8 cellular contexts compared by ENCODE assay signal in the genomic region with DNA sequence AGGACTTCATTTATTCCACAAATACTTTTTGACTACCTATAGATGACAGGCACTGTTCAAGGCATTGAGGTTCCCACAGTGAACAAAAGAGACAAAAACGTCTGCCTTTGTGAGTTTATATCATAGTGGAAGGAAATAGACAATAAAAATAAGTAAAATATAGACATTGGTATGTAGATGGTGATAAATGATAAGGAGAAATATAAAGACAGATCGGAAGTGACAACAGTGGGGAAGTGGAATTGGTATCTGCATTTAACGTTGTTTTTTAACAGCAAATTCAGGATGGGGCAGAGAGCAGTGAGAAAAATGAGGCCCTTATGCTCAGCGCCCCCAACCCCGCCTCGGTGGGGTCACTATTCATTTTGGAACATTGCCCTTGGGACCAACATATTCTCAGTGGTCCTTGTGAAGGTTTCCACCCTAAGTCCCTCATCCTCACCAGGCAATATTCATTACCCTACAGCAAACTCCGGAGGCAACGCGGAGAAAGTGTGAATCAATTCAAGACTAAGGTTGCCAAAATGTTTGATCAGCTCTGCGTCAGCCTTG. TPM values are rescaled to one million over a fixed set of nuclear protein-coding genes. Genes with fewer than 3 reads are reported as not detected.
DNase-seq lines count a peak whose midpoint lies in the region; ATAC-seq and TF ChIP-seq lines count a peak whose summit lies in the region.

No MANE protein-coding gene starts in this region.

- intact Hi-C loops in A673 (cut with micrococcal nuclease; ENCODE audit: unreplicated experiment) (loop anchor here (2.0 to 10.0 kb wide), 3 partner anchors 50 to 522 kb away; no protein-coding TSS in a partner anchor), adrenal gland (cut with DNase I) (loop anchor here (5.0 to 10.0 kb wide), 2 partner anchors 172 to 245 kb away; no protein-coding TSS in a partner anchor)

- H4K91ac ChIP-seq in H9 (ENCODE audit: insufficient read length, low read depth, low read length): no peak overlapping the region

- H2AK5ac ChIP-seq in H9 (ENCODE audit: insufficient read length, low read length): no peak overlapping the region

- H3K9me3 ChIP-seq in A673 (ENCODE audit: low read depth, low read length, poor library complexity, severe bottlenecking) (no peaks in the 10 kb centered on the region), H9 (ENCODE audit: control insufficient read depth, low read depth, low read length) (no peaks in the 10 kb centered on the region), adrenal gland (replicated peaks in 1 of 3) (no peaks in the 10 kb centered on the region), lung (ENCODE audit: control insufficient read depth in 2 of 2, insufficient read depth in 1 of 2, low read length in 1 of 2) (no peaks in the 10 kb centered on the region)

- BruUV-seq in A673 (replicated peaks; lab: Mats Ljungman, UMichigan): TSS peak; percentile 86

- peak overlapping the region; percentile 92 for H3K4me2 ChIP-seq in H9 (ENCODE audit: insufficient read depth, insufficient read length, low read length)

- no peak overlapping the region for H2AFZ ChIP-seq in H9 (ENCODE audit: low read length)

- CTCF ChIA-PET in A673 (lab: Charles Lee): interaction anchor here (0.6 to 2.1 kb wide), 4 partner anchors 14 to 519 kb away, joined by 3 to 6 read pairs (median 3); no protein-coding TSS in a partner anchor

- no peak overlapping the region for H3K4ac ChIP-seq in H9 (ENCODE audit: low read depth, low read length)

- H2BK15ac ChIP-seq in H9 (ENCODE audit: low read depth, low read length): no peak overlapping the region

- H3K56ac ChIP-seq in H9 (ENCODE audit: insufficient read length, low read depth, low read length): no peak overlapping the region

- H3K27ac ChIP-seq in A673 (ENCODE audit: low read depth, low read length, poor library complexity, severe bottlenecking) (peak overlapping the region; percentile 70), H9 (ENCODE audit: insufficient read length, low read depth, low read length) (no peak overlapping the region), adrenal gland (peak overlapping the region; percentile 52 to 92 (median 87)), lung (ENCODE audit: low read depth in 1 of 2, low read length in 1 of 2) (peak overlapping the region; percentile 70 to 96), urinary bladder (ENCODE audit: low read depth) (no peak overlapping the region)

- H3K4me1 ChIP-seq in A673 (ENCODE audit: insufficient read depth, low read length, poor library complexity, severe bottlenecking) (peaks cover 19% of the 10 kb centered on the region), H9 (ENCODE audit: insufficient read depth, low read length) (no peaks in the 10 kb centered on the region), adrenal gland (replicated peaks in 1 of 2) (peaks cover 22 to 33% of the 10 kb centered on the region in 2 donors), lung (ENCODE audit: control insufficient read depth in 2 of 2, insufficient read depth in 2 of 2, low read length in 2 of 2) (peaks cover 6 to 10% of the 10 kb centered on the region in 2 donors), urinary bladder (ENCODE audit: insufficient read depth) (no peaks in the 10 kb centered on the region)

- WGBS in H9 (ENCODE audit: extremely low coverage, insufficient read length, low lambda C conversion rate): 100% methylated on average over 1 of the region's 10 CpGs
- 3 to 6% (median 4%) methylated on average over 10 of the region's 10 CpGs for WGBS in adrenal gland, 4 donors
- WGBS in lung, 2 donors: 2 to 4% methylated on average over 10 of the region's 10 CpGs
- WGBS in urinary bladder: 5% methylated on average over 10 of the region's 10 CpGs

- TF ChIP-seq CTCF in A673 (conservative IDR thresholded peaks at IDR 0.05; ENCODE audit: low read depth, low read length) (no peak), H9 (conservative IDR thresholded peaks at IDR 0.05) (no peak), adrenal gland (IDR thresholded peaks at IDR 0.05) (no peak), lung (IDR thresholded peaks at IDR 0.05; ENCODE audit: control extremely low read depth, extremely low read depth) (no peak)

- peaks cover 7% of the 10 kb centered on the region; the same call in 1 of the 2 replicates for H3K27me3 Mint-ChIP-seq in H9 (ENCODE audit: low read depth)

- H2BK5ac ChIP-seq in H9 (ENCODE audit: insufficient read length, low read length): no peak overlapping the region

- no peak for TF ChIP-seq POLR2A in adrenal gland (IDR thresholded peaks at IDR 0.05)

- peaks cover 23 to 31% (median 29%) of the 10 kb centered on the region in 3 experiments for H3K36me3 Mint-ChIP-seq in H9 (ENCODE audit: insufficient read depth in 1 of 3, low read depth in 3 of 3)

- no peak overlapping the region for H3K14ac ChIP-seq in H9 (ENCODE audit: insufficient read depth, low read length)

- peak overlapping the region; percentile 91 for H3K4me3 ChIP-seq in A673 (ENCODE audit: low read depth, low read length, poor library complexity, severe bottlenecking)
- H3K4me3 ChIP-seq in adrenal gland: peak overlapping the region; percentile 25 to 95 (median 82)
- peak overlapping the region; percentile 82 for H3K4me3 ChIP-seq in lung
- H3K4me3 ChIP-seq in urinary bladder (ENCODE audit: low read depth, low read length): peak overlapping the region; percentile 91

- no peaks in the 10 kb centered on the region for H3K9me3 Mint-ChIP-seq in H9

- H3K4me3 Mint-ChIP-seq in H9: peak overlapping the region; percentile 96 to 97

- H3K23ac ChIP-seq in H9 (ENCODE audit: insufficient read length, low read depth, low read length): no peak overlapping the region

- no peaks in the 10 kb centered on the region for H3K27me3 ChIP-seq in A673 (replicated peaks; ENCODE audit: insufficient read depth, low read depth, low read length, poor library complexity)
- no peaks in the 10 kb centered on the region for H3K27me3 ChIP-seq in H9 (ENCODE audit: insufficient read depth, low read length)
- no peaks in the 10 kb centered on the region for H3K27me3 ChIP-seq in adrenal gland
- H3K27me3 ChIP-seq in lung (ENCODE audit: control insufficient read depth, insufficient read depth): no peaks in the 10 kb centered on the region

- DNase-seq in A673 (ENCODE audit: low spot score): no peak
- DNase-seq in H9: no peak
- no peak for DNase-seq in adrenal gland
- DNase-seq in lung (ENCODE audit: low spot score): no peak
- DNase-seq in stimulated activated CD4-positive, alpha-beta T cell treated with anti-CD3 and anti-CD28 coated beads, Interleukin-4, amount 100 ng/mL, for 24 hours: no peak
- DNase-seq in activated CD4-positive, alpha-beta T cell treated with anti-CD3 and anti-CD28 coated beads for 4 hours: no peak
- DNase-seq in cerebellar nuclear complex (lab: John Stamatoyannopoulos, UW): no peak

- POLR2A ChIA-PET in A673 (lab: Charles Lee; ENCODE audit: low non-redundant PET): interaction anchor here (0.6 kb wide), 1 partner anchor 926 kb away, joined by 3 read pairs; no protein-coding TSS in a partner anchor

- peaks cover 5% of the 10 kb centered on the region for H3K23me2 ChIP-seq in H9 (ENCODE audit: insufficient read length, low read depth, low read length, poor library complexity, severe bottlenecking)

- H3K79me1 ChIP-seq in H9 (ENCODE audit: insufficient read depth, low read depth, low read length, poor library complexity, severe bottlenecking): no peaks in the 10 kb centered on the region

- H2BK12ac ChIP-seq in H9 (ENCODE audit: insufficient read length, low read depth, low read length): no peak overlapping the region

- H3K18ac ChIP-seq in H9 (ENCODE audit: insufficient read length, low read depth, low read length): no peak overlapping the region

- peaks cover 15 to 17% of the 10 kb centered on the region in 2 experiments for H3K4me1 Mint-ChIP-seq in H9

- peaks cover 2% of the 10 kb centered on the region for H4K20me1 ChIP-seq in H9 (ENCODE audit: control insufficient read depth, insufficient read depth, insufficient read length)

- no peak overlapping the region for H2BK120ac ChIP-seq in H9 (ENCODE audit: low read depth, low read length, poor library complexity, severe bottlenecking)

- H3T11ph ChIP-seq in H9 (ENCODE audit: low read length): no peak overlapping the region

- ATAC-seq in lung (ENCODE audit: insufficient read depth, low FRiP score): no peak

- H4K5ac ChIP-seq in H9 (ENCODE audit: insufficient read length, low read depth, low read length): no peak overlapping the region

- H2BK20ac ChIP-seq in H9 (ENCODE audit: low read depth, low read length, poor library complexity, severe bottlenecking): no peak overlapping the region

- H3K27ac Mint-ChIP-seq in H9: peak overlapping the region in 2 of 3 experiments; percentile 93 to 98; a peak in 4 of 7 replicates

- H3K36me3 ChIP-seq in A673 (ENCODE audit: insufficient read depth, low read length, poor library complexity, severe bottlenecking) (peaks cover 23% of the 10 kb centered on the region), adrenal gland (replicated peaks in 1 of 2) (peaks cover 0 to 25% of the 10 kb centered on the region in 2 donors), lung (ENCODE audit: control insufficient read depth in 2 of 2, insufficient read depth in 2 of 2, low read length in 2 of 2) (peaks cover 5 to 7% of the 10 kb centered on the region in 2 donors), urinary bladder (ENCODE audit: insufficient read depth) (peaks cover 2% of the 10 kb centered on the region)

- H3K9ac ChIP-seq in H9 (ENCODE audit: extremely low read depth, insufficient read length, low read length): peak overlapping the region; percentile 84

- H4K8ac ChIP-seq in H9 (replicated peaks; ENCODE audit: insufficient read length, low read depth, low read length): no peak overlapping the region

- H3K79me2 ChIP-seq in H9 (ENCODE audit: insufficient read depth, low read length): no peaks in the 10 kb centered on the region

RNA-seq across cellular contexts. Expression of gene PEX26, which starts 0.6 kb away (rescaled TPM):
- total RNA-seq in A673 (2021) (36.9 and 38.3 TPM in 2 replicates), H9 (2021) (35.4 and 37.0 TPM in 2 replicates), adrenal gland (10 to 100 TPM; 16.7 to 57.8 (median 41.0) TPM), lung (10 to 100 TPM; 19.1 to 36.9 TPM), urinary bladder (11.9 TPM)
- polyA plus RNA-seq in adrenal gland (10 to 100 TPM in 2 of 3 donors, 1 to 10 TPM in 1; 8.4 to 23.9 (median 15.8) TPM), lung (10 to 100 TPM; 16.9 to 19.8 TPM), urinary bladder (17.5 TPM)

RNA-seq across cellular contexts. Expression of gene TUBA8, which starts 33.4 kb away (rescaled TPM):
- total RNA-seq in A673 (2021): 3.0 and 3.1 TPM in 2 replicates
- total RNA-seq in H9 (2021): 1.6 and 2.0 TPM in 2 replicates
- total RNA-seq in adrenal gland: 1 to 10 TPM in 7 of 8 donors, under 1 TPM in 1; 0.65 to 2.4 (median 1.3) TPM
- polyA plus RNA-seq in adrenal gland: 1 to 10 TPM; 1.7 to 4.3 (median 3.2) TPM
- total RNA-seq in lung: 1 to 10 TPM in 1 of 2 donors, under 1 TPM in 1; 0.17 to 2.1 TPM
- polyA plus RNA-seq in lung: 1 to 10 TPM; 1.4 to 1.6 TPM
- total RNA-seq in urinary bladder: 1.5 TPM
- 4.5 TPM for polyA plus RNA-seq in urinary bladder

RNA-seq across cellular contexts. Expression of gene MICAL3, which starts 52.8 kb away (rescaled TPM):
- total RNA-seq in A673 (2021) (63.6 and 63.8 TPM in 2 replicates), H9 (2021) (41.6 and 50.2 TPM in 2 replicates), adrenal gland (10 to 100 TPM; 26.4 to 82.6 (median 43.8) TPM), lung (10 to 100 TPM; 24.6 to 30.7 TPM), urinary bladder (31.8 TPM)
- polyA plus RNA-seq in adrenal gland (10 to 100 TPM; 10.9 to 36.0 (median 17.1) TPM), lung (1 to 10 TPM; 4.4 to 6.2 TPM), urinary bladder (42.4 TPM)

Comparison
In these comparisons a context has a peak if more than half of its experiments do, and no peak if none do; other contexts are left out.
1. H3K27ac ChIP-seq: peak in A673 (single experiment), adrenal gland (5 of 5) and lung (2 of 2); none in H9 (single experiment) and urinary bladder (single experiment).
2. Peak in every context shown above with its lines, with median percentiles within 50 percentile points of each other: H3K4me3 ChIP-seq.